ENCODE assay signal across 8 cellular contexts in genomic region chr10:12241810-12242529, GRCh38. TPM values are rescaled to one million over a fixed set of nuclear protein-coding genes. Genes with fewer than 3 reads are reported as not detected.
DNase-seq lines count a peak whose midpoint lies in the region; ATAC-seq, FAIRE-seq and TF ChIP-seq lines count a peak whose summit lies in the region.

No MANE protein-coding gene starts in this region.

- peak overlapping the region; percentile 83 for H3K27ac Mint-ChIP-seq in chondrocyte (ENCODE audit: unreplicated experiment)
- H3K27ac Mint-ChIP-seq in neural crest cell (ENCODE audit: unreplicated experiment), result peak overlapping the region; percentile 83

- no peak for TF ChIP-seq CTCF in chondrocyte (IDR thresholded peaks at IDR 0.05)
- no peak for TF ChIP-seq CTCF in neural crest cell (conservative IDR thresholded peaks at IDR 0.05)

- no peaks in the 10 kb centered on the region for H3K27me3 Mint-ChIP-seq in chondrocyte (ENCODE audit: low read depth)
- no peaks in the 10 kb centered on the region for H3K27me3 Mint-ChIP-seq in neural crest cell (ENCODE audit: low read depth)

- H3K9me3 Mint-ChIP-seq in chondrocyte (ENCODE audit: low read depth) (no peaks in the 10 kb centered on the region), neural crest cell (no peaks in the 10 kb centered on the region)

- in situ Hi-C loops in KBM-7 (cut with MboI; ENCODE audit: low pct_unique_long_range_greater_than_20kb, low sequenced_read_pairs), result no loop called here

- FAIRE-seq in HTR-8/SVneo (lab: Jason Lieb, UNC), result no peak

- DNase-seq in CD1c-positive myeloid dendritic cell (ENCODE audit: extremely low spot score) (peak; percentile 97), KBM-7 (peak; percentile 80), chondrocyte (ENCODE audit: low spot score) (no peak), neural crest cell (ENCODE audit: low read depth, low spot score) (no peak), hepatic stellate cell (ENCODE audit: low spot score) (no peak), substantia nigra (lab: John Stamatoyannopoulos, UW) (no peak), HTR-8/SVneo (ENCODE audit: insufficient read length, low spot score) (no peak)

- H3K36me3 Mint-ChIP-seq in chondrocyte (ENCODE audit: low read depth) (peaks cover 29% of the 10 kb centered on the region), neural crest cell (ENCODE audit: low read depth) (peaks cover 9% of the 10 kb centered on the region)

- H3K4me1 Mint-ChIP-seq in chondrocyte (ENCODE audit: low read depth) (peaks cover 19% of the 10 kb centered on the region), neural crest cell (no peaks in the 10 kb centered on the region)

- H3K27ac ChIP-seq in substantia nigra (ENCODE audit: low read depth, low read length, poor library complexity, severe bottlenecking), result no peak overlapping the region

- H3K4me3 Mint-ChIP-seq in chondrocyte (ENCODE audit: unreplicated experiment) (no peak overlapping the region), neural crest cell (no peak overlapping the region)

- ATAC-seq in HG02981 (IDR thresholded peaks at IDR 0.05; ENCODE audit: unreplicated experiment), result no peak

RNA-seq across cellular contexts. Expression of gene CDC123, which starts 46.0 kb away (rescaled TPM):
- total RNA-seq in chondrocyte (60.7 to 78.2 TPM (median 67.0 TPM) in 3 replicates), neural crest cell (108 and 111 TPM in 2 replicates)

RNA-seq across cellular contexts. Expression of gene NUDT5, which starts 46.3 kb away (rescaled TPM):
- total RNA-seq in chondrocyte (43.0 to 51.8 TPM (median 43.9 TPM) in 3 replicates), neural crest cell (88.2 and 90.1 TPM in 2 replicates)

Comparison
In these comparisons a context has a peak if more than half of its experiments do, and no peak if none do; other contexts are left out.
1. DNase-seq: peak in CD1c-positive myeloid dendritic cell (single experiment) and KBM-7 (single experiment); none in chondrocyte (single experiment), neural crest cell (single experiment), hepatic stellate cell (single experiment), substantia nigra (0 of 49) and HTR-8/SVneo (single experiment).